Comparison of ENCODE assay signal across 23 cellular contexts in the genomic region with DNA sequence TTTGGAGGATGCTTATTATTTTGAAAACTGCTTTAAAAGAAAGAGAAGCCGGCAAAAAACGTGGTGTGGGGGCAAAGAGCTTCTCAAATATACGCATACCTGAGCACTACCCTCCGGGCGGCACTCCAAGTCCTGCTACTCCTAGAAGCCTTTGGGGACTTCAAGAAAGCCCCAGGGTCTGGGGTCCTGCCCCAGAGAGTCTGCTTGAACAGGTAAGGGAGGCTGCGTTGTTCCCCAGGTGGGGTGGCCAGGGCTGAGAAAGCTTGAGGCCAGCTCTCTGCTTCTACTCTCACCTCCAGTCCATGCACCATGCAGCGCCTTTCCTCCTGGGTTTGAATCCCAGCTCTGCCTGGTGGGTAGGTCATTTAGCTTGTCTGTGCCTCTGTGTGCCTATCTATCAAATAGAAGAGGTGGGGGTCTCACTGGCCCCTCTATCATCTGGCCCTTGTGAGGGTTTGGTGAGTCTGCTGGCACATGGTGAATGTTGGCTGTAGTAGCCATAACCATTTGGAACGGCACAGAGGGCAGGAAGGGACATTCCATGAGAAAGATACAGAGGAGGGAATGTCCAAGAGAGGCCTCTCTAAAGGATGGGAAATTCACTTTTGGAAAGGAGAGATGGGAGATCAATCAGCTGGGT. TPM values are rescaled to one million over a fixed set of nuclear protein-coding genes. Genes with fewer than 3 reads are reported as not detected.
DNase-seq lines count a peak whose midpoint lies in the region; ATAC-seq, FAIRE-seq and TF ChIP-seq lines count a peak whose summit lies in the region.
"Had no signal": no experiment of that assay in that cellular context is flagged by ENCODE, and none has a peak within 500 bp of the region (broad histone marks: within the 10 kb centered on the region; RNA-seq: fewer than 3 reads in every experiment).

No MANE protein-coding gene starts in this region.

- H3K9me3 Mint-ChIP-seq in H9 (peaks cover 0 to 2% of the 10 kb centered on the region in 2 experiments; a peak in 1 of 5 replicates), type B pancreatic cell (no peaks in the 10 kb centered on the region)
- H3K9me3 Mint-ChIP-seq: CD8-positive, alpha-beta memory T cell; GM23338 had no signal

- H3K9me3 ChIP-seq in H9 (ENCODE audit: control insufficient read depth, low read depth, low read length) (no peaks in the 10 kb centered on the region), Panc1 (ENCODE audit: control insufficient read depth, insufficient read depth, low read depth, low read length) (no peaks in the 10 kb centered on the region), kidney (ENCODE audit: control insufficient read depth in 1 of 2, low read length in 2 of 2) (no peaks in the 10 kb centered on the region), left lung (no peaks in the 10 kb centered on the region)
- H3K9me3 ChIP-seq: SJSA1 had no signal

- H3K36me3 ChIP-seq in Panc1 (ENCODE audit: control insufficient read depth, insufficient read depth, low read length): no peaks in the 10 kb centered on the region; the same call in 1 of the 2 replicates
- H3K36me3 ChIP-seq in kidney (ENCODE audit: control insufficient read depth in 1 of 2, insufficient read depth in 2 of 2, low read length in 2 of 2): no peaks in the 10 kb centered on the region
- no peaks in the 10 kb centered on the region for H3K36me3 ChIP-seq in left lung
- H3K36me3 ChIP-seq: SJSA1 had no signal

- no peak overlapping the region for H4K8ac ChIP-seq in H9 (replicated peaks; ENCODE audit: insufficient read length, low read depth, low read length)

- no peaks in the 10 kb centered on the region for H3K79me2 ChIP-seq in H9 (ENCODE audit: insufficient read depth, low read length)

- H4K20me1 ChIP-seq in H9 (ENCODE audit: control insufficient read depth, insufficient read depth, insufficient read length): no peaks in the 10 kb centered on the region

- no peak overlapping the region for H2BK15ac ChIP-seq in H9 (ENCODE audit: low read depth, low read length)

- no peak for FAIRE-seq in kidney (lab: Jason Lieb, UNC)
- FAIRE-seq: GM12878, GM19239 had no signal

- H4K5ac ChIP-seq in H9 (ENCODE audit: insufficient read length, low read depth, low read length): no peak overlapping the region

- H4K91ac ChIP-seq in H9 (ENCODE audit: insufficient read length, low read depth, low read length): no peak overlapping the region

- H3K27ac Mint-ChIP-seq in H9 (peak overlapping the region in 1 of 3 experiments; percentile 27; a peak in 1 of 7 replicates), type B pancreatic cell (peak overlapping the region; percentile 41)
- H3K27ac Mint-ChIP-seq: CD8-positive, alpha-beta memory T cell; GM23338 had no signal

- intact Hi-C loops in Panc1 (cut with micrococcal nuclease; ENCODE audit: unreplicated experiment): no loop called here
- intact Hi-C loops in kidney (cut with DNase I): no loop called here
- intact Hi-C loops in left lung (cut with DNase I): no loop called here

- H3K27me3 ChIP-seq in H9 (ENCODE audit: insufficient read depth, low read length): no peaks in the 10 kb centered on the region
- no peaks in the 10 kb centered on the region for H3K27me3 ChIP-seq in Panc1 (ENCODE audit: control insufficient read depth, insufficient read depth, low read length)
- H3K27me3 ChIP-seq in left lung: no peaks in the 10 kb centered on the region
- H3K27me3 ChIP-seq: SJSA1 had no signal

- no peak overlapping the region for H2BK5ac ChIP-seq in H9 (ENCODE audit: insufficient read length, low read length)

- no peak for ATAC-seq in Panc1
- ATAC-seq in GM21526 (IDR thresholded peaks at IDR 0.05; ENCODE audit: low FRiP score, unreplicated experiment): no peak
- ATAC-seq in left lung: no peak
- ATAC-seq: GM12878, GM23338 had no signal

- H3K27ac ChIP-seq in H9 (ENCODE audit: insufficient read length, low read depth, low read length) (no peak overlapping the region), Panc1 (ENCODE audit: low read length) (peak overlapping the region; percentile 64), kidney (ENCODE audit: low read depth in 2 of 2, low read length in 2 of 2) (no peak overlapping the region), left lung (peak overlapping the region in 1 of 2 donors; percentile 58)
- H3K27ac ChIP-seq: SJSA1 had no signal

- H3K9ac ChIP-seq in H9 (ENCODE audit: extremely low read depth, insufficient read length, low read length) (no peak overlapping the region), kidney (ENCODE audit: low read length in 2 of 2) (no peak overlapping the region)

- no peaks in the 10 kb centered on the region for H3K4me1 ChIP-seq in H9 (ENCODE audit: insufficient read depth, low read length)
- peaks cover 34% of the 10 kb centered on the region for H3K4me1 ChIP-seq in Panc1 (ENCODE audit: control insufficient read depth, insufficient read depth, low read length)
- peaks cover 6 to 10% of the 10 kb centered on the region in 2 donors for H3K4me1 ChIP-seq in kidney (ENCODE audit: control insufficient read depth in 1 of 2, insufficient read depth in 1 of 2, low read depth in 1 of 2, low read length in 2 of 2)
- peaks cover 14 to 26% of the 10 kb centered on the region in 2 donors for H3K4me1 ChIP-seq in left lung

- BruUV-seq in Panc1 (replicated peaks; lab: Mats Ljungman, UMichigan): TSS peak; percentile 27

- H3K14ac ChIP-seq in H9 (ENCODE audit: insufficient read depth, low read length): no peak overlapping the region

- no peak overlapping the region for H3T11ph ChIP-seq in H9 (ENCODE audit: low read length)

- POLR2A ChIA-PET in Panc1 (lab: Charles Lee): no interaction called here

- no peak overlapping the region for H2BK12ac ChIP-seq in H9 (ENCODE audit: insufficient read length, low read depth, low read length)

- peaks cover 5 to 6% of the 10 kb centered on the region in 2 experiments; a peak in 2 of 4 replicates for H3K4me1 Mint-ChIP-seq in H9
- peaks cover 7% of the 10 kb centered on the region for H3K4me1 Mint-ChIP-seq in type B pancreatic cell (ENCODE audit: unreplicated experiment)
- H3K4me1 Mint-ChIP-seq: CD8-positive, alpha-beta memory T cell had no signal

- no peak overlapping the region for H3K23ac ChIP-seq in H9 (ENCODE audit: insufficient read length, low read depth, low read length)

- CTCF ChIA-PET in Panc1 (lab: Charles Lee): no interaction called here

- no peaks in the 10 kb centered on the region for H3K79me1 ChIP-seq in H9 (ENCODE audit: insufficient read depth, low read depth, low read length, poor library complexity, severe bottlenecking)

- H2AFZ ChIP-seq in H9 (ENCODE audit: low read length): no peak overlapping the region
- H2AFZ ChIP-seq: GM23338, PC-9 had no signal

- H3K36me3 Mint-ChIP-seq in H9 (ENCODE audit: insufficient read depth in 1 of 3, low read depth in 3 of 3) (no peaks in the 10 kb centered on the region), type B pancreatic cell (no peaks in the 10 kb centered on the region)
- H3K36me3 Mint-ChIP-seq: CD8-positive, alpha-beta memory T cell had no signal

- DNase-seq in H9 (peak; percentile 8), Panc1 (ENCODE audit: low read depth, low spot score) (no peak), kidney (peak; percentile 48), type B pancreatic cell (ENCODE audit: extremely low spot score, unreplicated experiment) (no peak), NCI-H2196 (lab: John Stamatoyannopoulos, UW; ENCODE audit: unreplicated experiment) (no peak), left lung (no peak)
- DNase-seq: ACHN; C1 segment of cervical spinal cord; CD8-positive, alpha-beta memory T cell; DMS53; EL; KG1; NCI-H1105 treated with DMSO at 0.1 percent for 48 hours; NCI-H1694 treated with DMSO at 0.1 percent for 48 hours; NCI-H2107; NCI-H2227 treated with DMSO at 0.1 percent for 48 hours; NCI-H510A treated with DMSO at 0.1 percent for 48 hours; PC-9 had no signal

- no CpG with 5 or more reads among the region's 8 CpGs for WGBS in H9 (ENCODE audit: extremely low coverage, insufficient read length, low lambda C conversion rate)

- H3K4me3 Mint-ChIP-seq in H9 (no peak overlapping the region), type B pancreatic cell (peak overlapping the region; percentile 67)
- H3K4me3 Mint-ChIP-seq: CD8-positive, alpha-beta memory T cell; GM23338 had no signal

- H3K4ac ChIP-seq in H9 (ENCODE audit: low read depth, low read length): no peak overlapping the region

- H3K23me2 ChIP-seq in H9 (ENCODE audit: insufficient read length, low read depth, low read length, poor library complexity, severe bottlenecking): no peaks in the 10 kb centered on the region

- TF ChIP-seq CTCF in H9 (conservative IDR thresholded peaks at IDR 0.05) (no peak), Panc1 (IDR thresholded peaks at IDR 0.05) (no peak), kidney (IDR thresholded peaks at IDR 0.05; ENCODE audit: borderline replicate concordance, extremely low read depth, insufficient read depth) (no peak), type B pancreatic cell (conservative IDR thresholded peaks at IDR 0.05) (no peak), left lung (IDR thresholded peaks at IDR 0.05) (no peak)

- no peak overlapping the region for H3K56ac ChIP-seq in H9 (ENCODE audit: insufficient read length, low read depth, low read length)

- H3K27me3 Mint-ChIP-seq in H9 (ENCODE audit: low read depth): no peaks in the 10 kb centered on the region; the same call in 1 of the 2 replicates
- H3K27me3 Mint-ChIP-seq in type B pancreatic cell: peaks cover 3% of the 10 kb centered on the region

- no peak overlapping the region for H3K4me2 ChIP-seq in H9 (ENCODE audit: insufficient read depth, insufficient read length, low read length)
- H3K4me2 ChIP-seq: GM23338 had no signal

- H3K18ac ChIP-seq in H9 (ENCODE audit: insufficient read length, low read depth, low read length): no peak overlapping the region

- H3K4me3 ChIP-seq in Panc1 (ENCODE audit: low read depth in 2 of 2, low read length in 2 of 2) (no peak overlapping the region), kidney (ENCODE audit: low read length in 2 of 2) (no peak overlapping the region), left lung (no peak overlapping the region)
- H3K4me3 ChIP-seq: GM12878, GM23338, SJSA1 had no signal

- no peak overlapping the region for H2AK5ac ChIP-seq in H9 (ENCODE audit: insufficient read length, low read length)

- in situ Hi-C loops in Panc1 (cut with HindIII; ENCODE audit: low pct_unique_long_range_greater_than_20kb, low sequenced_read_pairs): no loop called here

- no peak overlapping the region for H2BK120ac ChIP-seq in H9 (ENCODE audit: low read depth, low read length, poor library complexity, severe bottlenecking)

- no peak overlapping the region for H2BK20ac ChIP-seq in H9 (ENCODE audit: low read depth, low read length, poor library complexity, severe bottlenecking)

RNA-seq across cellular contexts. Expression of a gene that starts 19.5 kb away (rescaled TPM):
- total RNA-seq in H9 (2021) (5.0 and 5.5 TPM in 2 replicates), Panc1 (2021; ENCODE audit: unreplicated experiment) (159 TPM), kidney (26.2 TPM), type B pancreatic cell (ENCODE audit: low replicate concordance) (82.7 and 187 TPM in 2 replicates), left lung (100 to 1,000 TPM; 105 to 288 TPM)
- 224 TPM for polyA plus RNA-seq in Panc1 (2012; ENCODE audit: insufficient read length)
- 9.7 TPM for polyA plus RNA-seq in kidney (ENCODE audit: insufficient read depth, low read depth, low replicate concordance)
- total RNA-seq: SJSA1 had no signal
- polyA plus RNA-seq: GM12878 had no signal

Comparison
In these comparisons a context has a peak if more than half of its experiments do, and no peak if none do; other contexts are left out.
1. DNase-seq: peak in H9 (single experiment) and kidney (single experiment); none in Panc1 (single experiment), type B pancreatic cell (single experiment), NCI-H2196 (single experiment) and left lung (0 of 2).